1 cellular context compared by ENCODE assay signal in the genomic region with DNA sequence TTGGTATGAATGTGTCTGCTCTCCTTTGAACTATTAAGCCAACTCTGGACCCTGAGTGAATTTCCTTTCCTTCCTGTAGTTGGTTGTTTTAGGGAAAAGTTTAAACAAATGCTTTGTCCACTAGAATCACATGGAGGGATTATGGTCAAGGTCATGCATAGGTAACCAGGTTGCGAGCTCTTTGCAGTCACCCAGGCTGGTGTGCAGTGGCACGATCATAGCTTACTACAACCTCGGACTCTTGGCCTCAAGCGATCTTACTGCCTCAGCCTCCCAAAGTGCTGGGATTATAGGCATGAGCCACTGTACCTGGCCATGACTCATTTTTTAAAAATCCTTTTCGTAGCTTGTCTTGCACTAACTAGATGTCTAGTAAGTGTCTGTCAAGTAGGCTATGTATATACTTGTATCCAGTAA.
A peak's percentile ranks its signal among the peaks of the same experiment; 100 is the strongest.
TF ChIP-seq lines count a peak whose summit lies in the region.

No MANE protein-coding gene starts in this region.

TF ChIP-seq in HepG2, 621 proteins besides CTCF, POLR2A, EP300 and RAD21 (continued from another document and continues in another):
- TF ChIP-seq, protein P1, sequence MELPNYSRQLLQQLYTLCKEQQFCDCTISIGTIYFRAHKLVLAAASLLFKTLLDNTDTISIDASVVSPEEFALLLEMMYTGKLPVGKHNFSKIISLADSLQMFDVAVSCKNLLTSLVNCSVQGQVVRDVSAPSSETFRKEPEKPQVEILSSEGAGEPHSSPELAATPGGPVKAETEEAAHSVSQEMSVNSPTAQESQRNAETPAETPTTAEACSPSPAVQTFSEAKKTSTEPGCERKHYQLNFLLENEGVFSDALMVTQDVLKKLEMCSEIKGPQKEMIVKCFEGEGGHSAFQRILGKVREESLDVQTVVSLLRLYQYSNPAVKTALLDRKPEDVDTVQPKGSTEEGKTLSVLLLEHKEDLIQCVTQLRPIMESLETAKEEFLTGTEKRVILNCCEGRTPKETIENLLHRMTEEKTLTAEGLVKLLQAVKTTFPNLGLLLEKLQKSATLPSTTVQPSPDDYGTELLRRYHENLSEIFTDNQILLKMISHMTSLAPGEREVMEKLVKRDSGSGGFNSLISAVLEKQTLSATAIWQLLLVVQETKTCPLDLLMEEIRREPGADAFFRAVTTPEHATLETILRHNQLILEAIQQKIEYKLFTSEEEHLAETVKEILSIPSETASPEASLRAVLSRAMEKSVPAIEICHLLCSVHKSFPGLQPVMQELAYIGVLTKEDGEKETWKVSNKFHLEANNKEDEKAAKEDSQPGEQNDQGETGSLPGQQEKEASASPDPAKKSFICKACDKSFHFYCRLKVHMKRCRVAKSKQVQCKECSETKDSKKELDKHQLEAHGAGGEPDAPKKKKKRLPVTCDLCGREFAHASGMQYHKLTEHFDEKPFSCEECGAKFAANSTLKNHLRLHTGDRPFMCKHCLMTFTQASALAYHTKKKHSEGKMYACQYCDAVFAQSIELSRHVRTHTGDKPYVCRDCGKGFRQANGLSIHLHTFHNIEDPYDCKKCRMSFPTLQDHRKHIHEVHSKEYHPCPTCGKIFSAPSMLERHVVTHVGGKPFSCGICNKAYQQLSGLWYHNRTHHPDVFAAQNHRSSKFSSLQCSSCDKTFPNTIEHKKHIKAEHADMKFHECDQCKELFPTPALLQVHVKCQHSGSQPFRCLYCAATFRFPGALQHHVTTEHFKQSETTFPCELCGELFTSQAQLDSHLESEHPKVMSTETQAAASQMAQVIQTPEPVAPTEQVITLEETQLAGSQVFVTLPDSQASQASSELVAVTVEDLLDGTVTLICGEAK (IDR thresholded peaks at IDR 0.05): no peak
- TF ChIP-seq, protein P1 (CRISPR knock-in tag; IDR thresholded peaks at IDR 0.05): peak; percentile 61; the same call in 1 of the 2 replicates
- TF ChIP-seq ZNF800 (CRISPR knock-in tag; IDR thresholded peaks at IDR 0.05): peak; percentile 36; the same call in 1 of the 2 replicates
- no peak for TF ChIP-seq ZNF317 (CRISPR knock-in tag; IDR thresholded peaks at IDR 0.05)
- no peak for TF ChIP-seq KLF6 (CRISPR knock-in tag; IDR thresholded peaks at IDR 0.05)
- no peak for TF ChIP-seq AKAP8 (CRISPR knock-in tag; IDR thresholded peaks at IDR 0.05)
- peak; percentile 76 for TF ChIP-seq GATAD1 (CRISPR knock-in tag; IDR thresholded peaks at IDR 0.05)
- TF ChIP-seq REL (CRISPR knock-in tag; conservative IDR thresholded peaks at IDR 0.05): no peak
- TF ChIP-seq ZNF547 (CRISPR knock-in tag; IDR thresholded peaks at IDR 0.05): no peak
- TF ChIP-seq ZNF367 (CRISPR knock-in tag; IDR thresholded peaks at IDR 0.05; ENCODE audit: borderline replicate concordance): no peak
- TF ChIP-seq ZSCAN20 (CRISPR knock-in tag; IDR thresholded peaks at IDR 0.05; ENCODE audit: borderline replicate concordance): no peak
- no peak for TF ChIP-seq NPAS2 (CRISPR knock-in tag; IDR thresholded peaks at IDR 0.05; ENCODE audit: borderline replicate concordance)
- no peak; the same call in 1 of the 2 replicates for TF ChIP-seq SMYD3 (CRISPR knock-in tag; IDR thresholded peaks at IDR 0.05)
- TF ChIP-seq SKIL (CRISPR knock-in tag; IDR thresholded peaks at IDR 0.05; ENCODE audit: borderline replicate concordance): 0 out of 2 replicates have a peak, but pooled peaks have one; percentile 43
- no peak for TF ChIP-seq NFATC3 (CRISPR knock-in tag; IDR thresholded peaks at IDR 0.05)
- peak; percentile 94 for TF ChIP-seq ZNF292 (CRISPR knock-in tag; IDR thresholded peaks at IDR 0.05; ENCODE audit: borderline replicate concordance, low read depth)
- no peak for TF ChIP-seq ZNF678 (CRISPR knock-in tag; IDR thresholded peaks at IDR 0.05)
- no peak for TF ChIP-seq NFKBIZ (CRISPR knock-in tag; IDR thresholded peaks at IDR 0.05)
- TF ChIP-seq ZNF788 (CRISPR knock-in tag; IDR thresholded peaks at IDR 0.05; ENCODE audit: borderline replicate concordance): peak; percentile 61; the same call in 1 of the 2 replicates
- TF ChIP-seq, protein P2, sequence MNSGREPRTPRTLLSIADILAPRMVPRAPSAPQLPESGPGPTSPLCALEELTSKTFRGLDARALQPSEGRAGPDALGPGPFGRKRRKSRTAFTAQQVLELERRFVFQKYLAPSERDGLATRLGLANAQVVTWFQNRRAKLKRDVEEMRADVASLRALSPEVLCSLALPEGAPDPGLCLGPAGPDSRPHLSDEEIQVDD (CRISPR knock-in tag; IDR thresholded peaks at IDR 0.05; ENCODE audit: borderline replicate concordance): no peak
- peak; percentile 48; the same call in 1 of the 2 replicates for TF ChIP-seq MYC (CRISPR knock-in tag; IDR thresholded peaks at IDR 0.05; ENCODE audit: borderline replicate concordance)
- TF ChIP-seq ATM (IDR thresholded peaks at IDR 0.05; ENCODE audit: borderline replicate concordance): no peak
- TF ChIP-seq ZNF282 (IDR thresholded peaks at IDR 0.05; ENCODE audit: partially characterized antibody): no peak
- no peak; the same call in 1 of the 2 replicates for TF ChIP-seq RERE (CRISPR knock-in tag; IDR thresholded peaks at IDR 0.05; ENCODE audit: low read depth)
- TF ChIP-seq E2F1 (CRISPR knock-in tag; IDR thresholded peaks at IDR 0.05): no peak
- no peak for TF ChIP-seq CEBPB (IDR thresholded peaks at IDR 0.05; ENCODE audit: borderline replicate concordance, low read depth, low read length)
- TF ChIP-seq ZSCAN12 (CRISPR knock-in tag; IDR thresholded peaks at IDR 0.05): no peak
- TF ChIP-seq SMAD1 (CRISPR knock-in tag; IDR thresholded peaks at IDR 0.05; ENCODE audit: borderline replicate concordance, low read depth): no peak
- TF ChIP-seq, protein P3, sequence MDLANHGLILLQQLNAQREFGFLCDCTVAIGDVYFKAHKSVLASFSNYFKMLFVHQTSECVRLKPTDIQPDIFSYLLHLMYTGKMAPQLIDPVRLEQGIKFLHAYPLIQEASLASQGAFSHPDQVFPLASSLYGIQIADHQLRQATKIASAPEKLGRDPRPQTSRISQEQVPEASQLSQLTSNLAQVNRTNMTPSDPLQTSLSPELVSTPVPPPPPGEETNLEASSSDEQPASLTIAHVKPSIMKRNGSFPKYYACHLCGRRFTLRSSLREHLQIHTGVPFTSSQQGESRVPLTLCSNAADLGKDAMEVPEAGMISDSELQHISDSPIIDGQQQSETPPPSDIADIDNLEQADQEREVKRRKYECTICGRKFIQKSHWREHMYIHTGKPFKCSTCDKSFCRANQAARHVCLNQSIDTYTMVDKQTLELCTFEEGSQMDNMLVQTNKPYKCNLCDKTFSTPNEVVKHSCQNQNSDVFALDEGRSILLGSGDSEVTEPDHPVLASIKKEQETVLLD (CRISPR knock-in tag; IDR thresholded peaks at IDR 0.05; ENCODE audit: low read depth): no peak
